35 cellular contexts compared by ENCODE assay signal in genomic region chr10:132121511-132121830, GRCh38. TPM values are rescaled to one million over a fixed set of nuclear protein-coding genes. Genes with fewer than 3 reads are reported as not detected.
"Had no signal": no experiment of that assay in that cellular context is flagged by ENCODE, and none has a peak within 500 bp of the region (broad histone marks: within the 10 kb centered on the region; RNA-seq: fewer than 3 reads in every experiment).

No MANE protein-coding gene starts in this region.

- DNase-seq: activated CD4-positive, alpha-beta memory T cell treated with anti-CD3 and anti-CD28 coated beads, Interleukin-2, amount 10 ng/mL, durations not matched to agents 7 days and 5 days; activated CD4-positive, alpha-beta T cell treated with anti-CD3 and anti-CD28 coated beads for 1 hour; activated CD4-positive, alpha-beta T cell treated with anti-CD3 and anti-CD28 coated beads for 48 hours; activated CD4-positive, CD25-positive, alpha-beta regulatory T cell; activated CD8-positive, alpha-beta memory T cell treated with anti-CD3 and anti-CD28 coated beads for 24 hours; activated CD8-positive, alpha-beta memory T cell treated with anti-CD3 and anti-CD28 coated beads, Interleukin-2, amount 10 ng/mL, durations not matched to agents 7 days and 5 days; activated CD8-positive, alpha-beta memory T cell treated with anti-CD3 and anti-CD28 coated beads, Interleukin-2, amount 50 U/mL, for 48 hours; activated effector memory CD4-positive, alpha-beta T cell treated with Interleukin-2 at 50 U/mL for 16 hours; activated naive CD4-positive, alpha-beta T cell treated with anti-CD3 and anti-CD28 coated beads, Interleukin-2, amount 50 U/mL, for 16 hours; activated naive CD8-positive, alpha-beta T cell treated with anti-CD3 and anti-CD28 coated beads for 36 hours; activated T-cell treated with anti-CD3 and anti-CD28 coated beads, Interleukin-2, amount 50 U/mL, for 48 hours; amniotic stem cell; Kasumi-1; KG1; MG63; NCI-H1048; NCI-H1105 treated with DMSO at 0.1 percent for 48 hours; NCI-H1436; NCI-H1694; NCI-H2029; NCI-H510A; NCI-H526; NCI-H748 treated with DMSO at 0.1 percent for 48 hours; NK-92 treated with Interleukin-12 subunit alpha and Interleukin-12 subunit beta, amount 100 ng/mL, for 24 hours; PC-3; Peyer's patch; RPMI8226; SW 1271; T-helper 1 cell; T-helper 2 cell; T-helper 9 cell had no signal

- H3K27ac ChIP-seq: ascending aorta, cardiac muscle cell, Peyer's patch, VCaP had no signal

- H3K9me3 ChIP-seq: ascending aorta, MG63, Peyer's patch had no signal

- ATAC-seq: activated CD8-positive, alpha-beta memory T cell treated with anti-CD3 and anti-CD28 coated beads, Interleukin-2, amount 10 ng/mL, durations not matched to agents 7 days and 5 days; PC-3; Right ventricle myocardium inferior had no signal

- H3K27ac Mint-ChIP-seq: activated CD4-positive, alpha-beta memory T cell treated with anti-CD3 and anti-CD28 coated beads, Interleukin-2, amount 10 ng/mL, durations not matched to agents 7 days and 5 days; activated CD8-positive, alpha-beta memory T cell treated with anti-CD3 and anti-CD28 coated beads, Interleukin-2, amount 10 ng/mL, durations not matched to agents 7 days and 5 days; activated naive CD8-positive, alpha-beta T cell treated with anti-CD3 and anti-CD28 coated beads for 36 hours had no signal

- H3K36me3 Mint-ChIP-seq: activated CD8-positive, alpha-beta memory T cell treated with anti-CD3 and anti-CD28 coated beads, Interleukin-2, amount 10 ng/mL, durations not matched to agents 7 days and 5 days; activated naive CD8-positive, alpha-beta T cell treated with anti-CD3 and anti-CD28 coated beads for 36 hours had no signal

- H3K4me1 Mint-ChIP-seq: activated CD4-positive, alpha-beta memory T cell treated with anti-CD3 and anti-CD28 coated beads, Interleukin-2, amount 10 ng/mL, durations not matched to agents 7 days and 5 days; activated CD8-positive, alpha-beta memory T cell treated with anti-CD3 and anti-CD28 coated beads, Interleukin-2, amount 10 ng/mL, durations not matched to agents 7 days and 5 days; activated naive CD8-positive, alpha-beta T cell treated with anti-CD3 and anti-CD28 coated beads for 36 hours had no signal

- H3K4me3 ChIP-seq: ascending aorta, cardiac muscle cell, MG63, Peyer's patch had no signal

- H3K4me1 ChIP-seq: ascending aorta, Peyer's patch had no signal

- H3K27me3 ChIP-seq: ascending aorta, cardiac muscle cell, MG63, Peyer's patch had no signal

- H3K36me3 ChIP-seq: ascending aorta, cardiac muscle cell, MG63, Peyer's patch had no signal

- H3K9me3 Mint-ChIP-seq: activated CD4-positive, alpha-beta memory T cell treated with anti-CD3 and anti-CD28 coated beads, Interleukin-2, amount 10 ng/mL, durations not matched to agents 7 days and 5 days; activated naive CD8-positive, alpha-beta T cell treated with anti-CD3 and anti-CD28 coated beads for 36 hours had no signal

- H3K4me3 Mint-ChIP-seq: activated CD4-positive, alpha-beta memory T cell treated with anti-CD3 and anti-CD28 coated beads, Interleukin-2, amount 10 ng/mL, durations not matched to agents 7 days and 5 days; activated CD8-positive, alpha-beta memory T cell treated with anti-CD3 and anti-CD28 coated beads, Interleukin-2, amount 10 ng/mL, durations not matched to agents 7 days and 5 days; activated naive CD8-positive, alpha-beta T cell treated with anti-CD3 and anti-CD28 coated beads for 36 hours had no signal

RNA-seq across cellular contexts. Expression of gene JAKMIP3, which starts 55.7 kb away (rescaled TPM):
- total RNA-seq: ascending aorta had no signal
